ENCODE assay signal across 2 cellular contexts in genomic region chr17:17939941-17940340, GRCh38. TPM values are rescaled to one million over a fixed set of nuclear protein-coding genes. Genes with fewer than 3 reads are reported as not detected.
"Had no signal": no experiment of that assay in that cellular context is flagged by ENCODE, and none has a peak within 500 bp of the region (broad histone marks: within the 10 kb centered on the region; RNA-seq: fewer than 3 reads in every experiment).

No MANE protein-coding gene starts in this region.

RNA-seq across cellular contexts. Expression of gene DRC3, which starts 32.7 kb away (rescaled TPM):
- total RNA-seq: activated CD8-positive, alpha-beta memory T cell treated with anti-CD3 and anti-CD28 coated beads, Interleukin-2, amount 10 ng/mL, durations not matched to agents 7 days and 5 days; activated T-helper 2 cell treated with anti-CD3 and anti-CD28 coated beads, Interferon-gamma antibody, Interleukin-2, Interleukin-4, amounts not matched to agents 10 μg/mL and 5 μg/mL and 100 μg/mL, durations not matched to agents 14 hours and 24 hours and 36 hours had no signal
